8 cellular contexts compared by ENCODE assay signal in genomic region chr4:123443401-123444297, GRCh38. TPM values are rescaled to one million over a fixed set of nuclear protein-coding genes. Genes with fewer than 3 reads are reported as not detected.
A peak's percentile ranks its signal among the peaks of the same experiment; 100 is the strongest.
DNase-seq lines count a peak whose midpoint lies in the region; ATAC-seq and TF ChIP-seq lines count a peak whose summit lies in the region.

No MANE protein-coding gene starts in this region.

- no peak overlapping the region for H2AFZ ChIP-seq in DND-41 (ENCODE audit: low read depth, low read length)

- H3K4me1 ChIP-seq in DND-41 (ENCODE audit: insufficient read depth, low read length) = no peaks in the 10 kb centered on the region

- no peaks in the 10 kb centered on the region for H3K36me3 Mint-ChIP-seq in activated T-cell treated with anti-CD3 and anti-CD28 coated beads, Interleukin-2, amount 50 U/mL, for 4 hours (ENCODE audit: insufficient read depth)

- no peak overlapping the region for H3K4me2 ChIP-seq in DND-41 (ENCODE audit: insufficient read depth, low read length)

- H3K9me3 Mint-ChIP-seq in activated T-cell treated with anti-CD3 and anti-CD28 coated beads, Interleukin-2, amount 50 U/mL, for 4 hours = no peaks in the 10 kb centered on the region

- H3K79me2 ChIP-seq in DND-41 (ENCODE audit: insufficient read depth, low read length) = no peaks in the 10 kb centered on the region

- H4K20me1 ChIP-seq in DND-41 (ENCODE audit: insufficient read depth, low read length) = no peaks in the 10 kb centered on the region

- H3K27ac ChIP-seq in DND-41 (ENCODE audit: low read length) = no peak overlapping the region

- H3K36me3 ChIP-seq in DND-41 (ENCODE audit: insufficient read depth, low read length) = no peaks in the 10 kb centered on the region

- peak; percentile 52 for ATAC-seq in DND-41 (ENCODE audit: insufficient read depth, low read depth)
- peak; percentile 62 for ATAC-seq in GM19455 (IDR thresholded peaks at IDR 0.05; ENCODE audit: unreplicated experiment)
- ATAC-seq in HG03520 (IDR thresholded peaks at IDR 0.05; ENCODE audit: unreplicated experiment) = peak; percentile 76
- ATAC-seq in activated T-cell treated with anti-CD3 and anti-CD28 coated beads, Interleukin-2, amount 50 U/mL, for 4 hours = peak; percentile 79 to 80

- H3K4me3 ChIP-seq in DND-41 (ENCODE audit: low read depth in 1 of 2, low read length in 2 of 2) = no peak overlapping the region

- H3K27me3 ChIP-seq in DND-41 (ENCODE audit: insufficient read depth, low read length, poor library complexity) = no peaks in the 10 kb centered on the region

- TF ChIP-seq CTCF in DND-41 (IDR thresholded peaks at IDR 0.05; ENCODE audit: borderline replicate concordance, extremely low read depth, low read length, poor library complexity, severe bottlenecking) = no peak

- peak; percentile 20 for DNase-seq in DND-41
- no peak for DNase-seq in activated T-cell treated with anti-CD3 and anti-CD28 coated beads, Interleukin-2, amount 50 U/mL, for 4 hours
- peak; percentile 62 for DNase-seq in left kidney (ENCODE audit: low read depth, low spot score)
- DNase-seq in GM03348 (ENCODE audit: low spot score) = no peak
- no peak for DNase-seq in central memory CD4-positive, alpha-beta T cell
- no peak for DNase-seq in SW 1271 (lab: John Stamatoyannopoulos, UW)

- peaks cover 2% of the 10 kb centered on the region for H3K27me3 Mint-ChIP-seq in activated T-cell treated with anti-CD3 and anti-CD28 coated beads, Interleukin-2, amount 50 U/mL, for 4 hours (ENCODE audit: low read depth)

- H3K9ac ChIP-seq in DND-41 (ENCODE audit: low read depth, low read length) = no peak overlapping the region

- no peaks in the 10 kb centered on the region for H3K9me3 ChIP-seq in DND-41 (ENCODE audit: insufficient read depth, low read length, severe bottlenecking)

- peak overlapping the region; percentile 12 for H3K4me3 Mint-ChIP-seq in activated T-cell treated with anti-CD3 and anti-CD28 coated beads, Interleukin-2, amount 50 U/mL, for 4 hours

- peaks cover 16% of the 10 kb centered on the region for H3K4me1 Mint-ChIP-seq in activated T-cell treated with anti-CD3 and anti-CD28 coated beads, Interleukin-2, amount 50 U/mL, for 4 hours (ENCODE audit: low read depth)

RNA-seq across cellular contexts. Expression of gene SPRY1, which starts 47.1 kb away (rescaled TPM):
- total RNA-seq in activated T-cell treated with anti-CD3 and anti-CD28 coated beads, Interleukin-2, amount 50 U/mL, for 4 hours = 10 to 100 TPM; 31.8 to 65.2 (median 48.4) TPM

Comparison
In these comparisons a context has a peak if more than half of its experiments do, and no peak if none do; other contexts are left out.
1. DNase-seq: peak in DND-41 (single experiment) and left kidney (single experiment); none in activated T-cell treated with anti-CD3 and anti-CD28 coated beads, Interleukin-2, amount 50 U/mL, for 4 hours (single experiment), GM03348 (single experiment), central memory CD4-positive, alpha-beta T cell (single experiment) and SW 1271 (0 of 2).
2. Peak in every context shown above with its lines, with median percentiles within 50 percentile points of each other: ATAC-seq.